Comparison of ENCODE assay signal across 8 cellular contexts in genomic region chr9:129496187-129497063, GRCh38.
A peak's percentile ranks its signal among the peaks of the same experiment; 100 is the strongest.
DNase-seq lines count a peak whose midpoint lies in the region; ATAC-seq lines count a peak whose summit lies in the region.

No MANE protein-coding gene starts in this region.

- peak; percentile 70 for ATAC-seq in left lobe of liver

- DNase-seq in NCI-H187 (lab: John Stamatoyannopoulos, UW) (peak; percentile 81 to 86), NCI-H187 treated with DMSO at 0.1 percent for 48 hours (lab: John Stamatoyannopoulos, UW) (no peak), NCI-H510A (lab: John Stamatoyannopoulos, UW) (peak; percentile 93), dedifferentiated amniotic fluid mesenchymal stem cell (ENCODE audit: extremely low spot score) (peak; percentile 89), left lobe of liver (ENCODE audit: low spot score) (peak; percentile 90), DMS114 treated with DMSO at 0.1 percent for 48 hours (lab: John Stamatoyannopoulos, UW; ENCODE audit: unreplicated experiment) (no peak)
- peak; percentile 84 to 86 for DNase-seq in activated CD4-positive, alpha-beta T cell treated with anti-CD3 and anti-CD28 coated beads, Interleukin-2, amount 50 U/mL, for 4 hours
- DNase-seq in stimulated activated CD4-positive, alpha-beta T cell treated with anti-CD3 and anti-CD28 coated beads, Interleukin-1b, Interleukin-23, amount 100 ng/mL, for 1 hour (ENCODE audit: low read depth in 2 of 2): peak; percentile 58 to 77

Comparison
In these comparisons a context has a peak if more than half of its experiments do, and no peak if none do; other contexts are left out.
1. DNase-seq: peak in NCI-H187 (2 of 2), NCI-H510A (single experiment), activated CD4-positive, alpha-beta T cell treated with anti-CD3 and anti-CD28 coated beads, Interleukin-2, amount 50 U/mL, for 4 hours (2 of 2), dedifferentiated amniotic fluid mesenchymal stem cell (single experiment), left lobe of liver (single experiment) and stimulated activated CD4-positive, alpha-beta T cell treated with anti-CD3 and anti-CD28 coated beads, Interleukin-1b, Interleukin-23, amount 100 ng/mL, for 1 hour (2 of 2); none in NCI-H187 treated with DMSO at 0.1 percent for 48 hours (single experiment) and DMS114 treated with DMSO at 0.1 percent for 48 hours (single experiment).